1 cellular context compared by ENCODE assay signal in the genomic region with DNA sequence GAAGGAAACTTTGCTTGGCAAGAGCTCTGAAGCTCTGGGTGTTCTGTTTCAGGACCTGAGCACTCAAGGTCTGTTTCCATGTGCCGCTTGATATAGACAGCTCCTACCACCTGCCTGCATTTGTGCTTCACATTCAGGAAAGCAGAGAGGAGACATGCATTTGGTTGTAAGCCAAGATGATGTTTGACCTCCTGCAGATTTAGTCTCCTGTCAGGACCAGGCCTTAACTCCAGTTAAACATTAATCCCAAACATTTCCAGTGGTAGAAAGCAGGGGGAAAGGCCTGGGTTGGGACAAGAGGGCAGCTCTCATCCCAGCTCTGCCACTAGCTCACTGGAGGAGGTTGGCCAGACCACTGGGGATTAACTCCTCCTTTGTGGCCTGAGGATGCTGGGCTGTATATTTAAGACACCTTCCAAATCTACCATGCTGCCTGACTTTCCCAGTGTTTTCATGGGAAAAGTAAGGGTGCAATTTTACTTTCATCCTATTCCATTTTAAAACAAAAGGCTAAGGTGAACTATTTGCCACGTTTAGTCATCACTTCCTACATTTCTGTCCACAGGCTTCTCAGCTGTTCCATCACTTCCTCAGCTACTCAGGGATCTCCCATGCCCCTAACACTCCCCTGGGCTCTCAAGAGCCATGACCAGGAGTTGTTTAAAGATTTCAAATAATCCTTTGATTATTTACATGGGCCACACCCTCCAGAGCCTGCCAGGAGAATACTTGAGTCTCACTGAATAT.
TF ChIP-seq lines count a peak whose summit lies in the region.

No MANE protein-coding gene starts in this region.

TF ChIP-seq in HepG2, 621 proteins besides CTCF, POLR2A, EP300 and RAD21:
- TF ChIP-seq, protein P1, sequence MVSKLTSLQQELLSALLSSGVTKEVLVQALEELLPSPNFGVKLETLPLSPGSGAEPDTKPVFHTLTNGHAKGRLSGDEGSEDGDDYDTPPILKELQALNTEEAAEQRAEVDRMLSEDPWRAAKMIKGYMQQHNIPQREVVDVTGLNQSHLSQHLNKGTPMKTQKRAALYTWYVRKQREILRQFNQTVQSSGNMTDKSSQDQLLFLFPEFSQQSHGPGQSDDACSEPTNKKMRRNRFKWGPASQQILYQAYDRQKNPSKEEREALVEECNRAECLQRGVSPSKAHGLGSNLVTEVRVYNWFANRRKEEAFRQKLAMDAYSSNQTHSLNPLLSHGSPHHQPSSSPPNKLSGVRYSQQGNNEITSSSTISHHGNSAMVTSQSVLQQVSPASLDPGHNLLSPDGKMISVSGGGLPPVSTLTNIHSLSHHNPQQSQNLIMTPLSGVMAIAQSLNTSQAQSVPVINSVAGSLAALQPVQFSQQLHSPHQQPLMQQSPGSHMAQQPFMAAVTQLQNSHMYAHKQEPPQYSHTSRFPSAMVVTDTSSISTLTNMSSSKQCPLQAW (CRISPR knock-in tag; IDR thresholded peaks at IDR 0.05) = 0 out of 2 replicates have a peak, but pooled peaks have one; percentile 51
- TF ChIP-seq ZFX (CRISPR knock-in tag; IDR thresholded peaks at IDR 0.05; ENCODE audit: low read depth) = peak; percentile 53; the same call in 1 of the 2 replicates
- TF ChIP-seq ZNF644 (CRISPR knock-in tag; IDR thresholded peaks at IDR 0.05; ENCODE audit: low read depth) = 0 out of 2 replicates have a peak, but pooled peaks have one; percentile 56
- no peak for TF ChIP-seq KDM4B (CRISPR knock-in tag; IDR thresholded peaks at IDR 0.05)
- 0 out of 2 replicates have a peak, but pooled peaks have one; percentile 21 for TF ChIP-seq CBX5 (CRISPR knock-in tag; IDR thresholded peaks at IDR 0.05; ENCODE audit: borderline replicate concordance)
- TF ChIP-seq ZFY (CRISPR knock-in tag; IDR thresholded peaks at IDR 0.05) = peak; percentile 42; the same call in 1 of the 2 replicates
- no peak for TF ChIP-seq CEBPB (IDR thresholded peaks at IDR 0.05; ENCODE audit: borderline replicate concordance, low read depth, low read length)
- TF ChIP-seq PAWR (CRISPR knock-in tag; IDR thresholded peaks at IDR 0.05; ENCODE audit: borderline replicate concordance) = no peak
- TF ChIP-seq, protein P2, sequence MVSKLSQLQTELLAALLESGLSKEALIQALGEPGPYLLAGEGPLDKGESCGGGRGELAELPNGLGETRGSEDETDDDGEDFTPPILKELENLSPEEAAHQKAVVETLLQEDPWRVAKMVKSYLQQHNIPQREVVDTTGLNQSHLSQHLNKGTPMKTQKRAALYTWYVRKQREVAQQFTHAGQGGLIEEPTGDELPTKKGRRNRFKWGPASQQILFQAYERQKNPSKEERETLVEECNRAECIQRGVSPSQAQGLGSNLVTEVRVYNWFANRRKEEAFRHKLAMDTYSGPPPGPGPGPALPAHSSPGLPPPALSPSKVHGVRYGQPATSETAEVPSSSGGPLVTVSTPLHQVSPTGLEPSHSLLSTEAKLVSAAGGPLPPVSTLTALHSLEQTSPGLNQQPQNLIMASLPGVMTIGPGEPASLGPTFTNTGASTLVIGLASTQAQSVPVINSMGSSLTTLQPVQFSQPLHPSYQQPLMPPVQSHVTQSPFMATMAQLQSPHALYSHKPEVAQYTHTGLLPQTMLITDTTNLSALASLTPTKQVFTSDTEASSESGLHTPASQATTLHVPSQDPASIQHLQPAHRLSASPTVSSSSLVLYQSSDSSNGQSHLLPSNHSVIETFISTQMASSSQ (IDR thresholded peaks at IDR 0.05; ENCODE audit: low read depth) = peak; percentile 76
- TF ChIP-seq, protein P2 (CRISPR knock-in tag; IDR thresholded peaks at IDR 0.05; ENCODE audit: borderline replicate concordance) = peak; percentile 62; the same call in 1 of the 2 replicates
- 0 out of 2 replicates have a peak, but pooled peaks have one; percentile 22 for TF ChIP-seq ZMYM4 (CRISPR knock-in tag; IDR thresholded peaks at IDR 0.05)
- peak; percentile 99 for TF ChIP-seq ZNF564 (CRISPR knock-in tag; IDR thresholded peaks at IDR 0.05)
